Comparison of ENCODE assay signal across 20 cellular contexts in the genomic region with DNA sequence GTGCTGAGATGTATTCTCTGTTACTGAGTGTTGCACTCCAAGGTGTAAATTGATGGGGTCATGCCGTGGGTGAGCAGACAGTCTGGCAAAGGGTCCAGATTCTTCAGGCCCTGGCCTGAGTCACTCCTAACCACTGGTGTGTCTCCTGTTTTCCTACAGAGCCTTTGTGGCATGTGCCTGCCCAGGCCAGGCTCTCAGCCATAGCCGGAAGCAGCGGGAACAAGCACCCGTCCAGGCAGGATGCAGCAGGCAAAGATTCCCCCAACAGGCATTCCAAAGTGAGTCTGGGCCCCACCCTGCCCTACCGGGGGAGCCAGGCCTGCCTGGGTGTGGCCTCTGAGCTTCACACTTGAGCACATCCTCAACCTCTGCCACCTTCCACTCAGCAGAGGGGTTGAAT.
DNase-seq lines count a peak whose midpoint lies in the region; ATAC-seq, FAIRE-seq and TF ChIP-seq lines count a peak whose summit lies in the region.
"Had no signal": no experiment of that assay in that cellular context is flagged by ENCODE, and none has a peak within 500 bp of the region (broad histone marks: within the 10 kb centered on the region; RNA-seq: fewer than 3 reads in every experiment).

No MANE protein-coding gene starts in this region.

- H3K4me1 ChIP-seq in A549 = no peaks in the 10 kb centered on the region
- peaks cover 13% of the 10 kb centered on the region for H3K4me1 ChIP-seq in mammary epithelial cell (ENCODE audit: insufficient read depth, low read length)
- H3K4me1 ChIP-seq: SJCRH30 had no signal

- 88% methylated on average over 5 of the region's 5 CpGs for WGBS in A549 (ENCODE audit: missing lambda C conversion rate)
- 0% methylated on average over 4 of the region's 5 CpGs for WGBS in mammary epithelial cell (ENCODE audit: low coverage, missing lambda C conversion rate)

- peak overlapping the region; percentile 43 for H2AFZ ChIP-seq in mammary epithelial cell (ENCODE audit: low read depth, low read length)
- H2AFZ ChIP-seq: GM23338 had no signal

- H3K4me3 ChIP-seq in A549 (no peak overlapping the region), mammary epithelial cell (replicated peaks in 1 of 3; ENCODE audit: insufficient read depth in 1 of 3, low read depth in 2 of 3, low read length in 3 of 3) (no peak overlapping the region)
- H3K4me3 ChIP-seq: GM12878, GM23338, SJCRH30 had no signal

- dilution Hi-C loops in mammary epithelial cell (cut with HindIII; ENCODE audit: low sequenced_read_pairs) = no loop called here

- H3K4me2 ChIP-seq in A549 = no peak overlapping the region
- H3K4me2 ChIP-seq in mammary epithelial cell (ENCODE audit: insufficient read depth, low read depth, low read length) = no peak overlapping the region
- H3K4me2 ChIP-seq: GM23338 had no signal

- POLR2A ChIA-PET in A549 (lab: Yijun Ruan, JAX) = no interaction called here

- H3K27ac ChIP-seq in A549 (no peak overlapping the region), mammary epithelial cell (ENCODE audit: insufficient read depth, low read depth, low read length) (peak overlapping the region; percentile 42)
- H3K27ac ChIP-seq: SJCRH30 had no signal

- no peak overlapping the region for H3K9ac ChIP-seq in mammary epithelial cell (ENCODE audit: insufficient read depth, low read length)

- no TSS peak for BruUV-seq in mammary epithelial cell (replicated peaks; lab: Mats Ljungman, UMichigan)

- intact Hi-C loops in mammary epithelial cell (cut with micrococcal nuclease) = loop anchor here (1.0 kb wide), 1 partner anchor 11 kb away; no protein-coding TSS in a partner anchor

- peaks cover 27% of the 10 kb centered on the region for H3K9me3 ChIP-seq in A549
- H3K9me3 ChIP-seq in mammary epithelial cell (replicated peaks; ENCODE audit: insufficient read depth, low read length) = peaks cover 10% of the 10 kb centered on the region

- no peaks in the 10 kb centered on the region for H3K79me2 ChIP-seq in mammary epithelial cell (ENCODE audit: insufficient read depth, low read length)

- no peaks in the 10 kb centered on the region for H3K27me3 ChIP-seq in mammary epithelial cell (ENCODE audit: insufficient read depth, low read length)
- H3K27me3 ChIP-seq: SJCRH30 had no signal

- CTCF ChIA-PET in A549 (lab: Yijun Ruan, JAX) (interaction anchor here (0.6 to 2.7 kb wide), 6 partner anchors 18 to 264 kb away, joined by 3 to 12 read pairs (median 4); partner anchors contain the start of gene GGN), mammary epithelial cell (lab: Charles Lee; ENCODE audit: low non-redundant PET) (interaction anchor here (0.8 kb wide), 1 partner anchor 18 kb away, joined by 3 read pairs; no protein-coding TSS in a partner anchor)

- TF ChIP-seq RAD21 in A549 (conservative IDR thresholded peaks at IDR 0.05 in 1 of 2, IDR thresholded peaks at IDR 0.05 in 1 of 2) = no peak

- no peaks in the 10 kb centered on the region for H4K20me1 ChIP-seq in mammary epithelial cell (ENCODE audit: insufficient read depth, low read length)

- DNase-seq in A549 (ENCODE audit: low read depth in 1 of 2, low spot score in 1 of 2) = no peak
- DNase-seq in RCC 7860 (ENCODE audit: low spot score) = peak; percentile 10
- DNase-seq in mammary epithelial cell = peak; percentile 87
- DNase-seq in glomerular visceral epithelial cell (ENCODE audit: extremely low spot score) = peak; percentile 89
- no peak for DNase-seq in iPS-NIHi7 (ENCODE audit: extremely low spot score)
- no peak for DNase-seq in GM13976 (ENCODE audit: low spot score)
- no peak for DNase-seq in NCI-H146 treated with DMSO at 0.1 percent for 48 hours (lab: John Stamatoyannopoulos, UW; ENCODE audit: unreplicated experiment)
- DNase-seq in NCI-H2171 (lab: John Stamatoyannopoulos, UW) = no peak
- DNase-seq: 8988T; C1 segment of cervical spinal cord; CD8-positive, alpha-beta memory T cell; EL; NCI-H187; NCI-H2107; NCI-H345; NCI-H524 treated with DMSO at 0.1 percent for 48 hours; PC-3; SJCRH30 had no signal

- no peak for TF ChIP-seq POLR2A in A549 (IDR thresholded peaks at IDR 0.05; ENCODE audit: low read length)

- peak; percentile 43 for FAIRE-seq in A549 (lab: Jason Lieb, UNC)
- FAIRE-seq in RCC 7860 (lab: Jason Lieb, UNC) = no peak
- FAIRE-seq: GM12878 had no signal

- no peak for ATAC-seq in A549
- ATAC-seq: GM12878, PC-3 had no signal

- no peak for TF ChIP-seq EP300 in A549 (IDR thresholded peaks at IDR 0.05)

- TF ChIP-seq CTCF in A549 (IDR thresholded peaks at IDR 0.05) (no peak), mammary epithelial cell (conservative IDR thresholded peaks at IDR 0.05 in 1 of 2, IDR thresholded peaks at IDR 0.05 in 1 of 2; ENCODE audit: extremely low read depth in 1 of 2, insufficient read depth in 1 of 2, low read depth in 1 of 2, low read length in 2 of 2) (no peak), GM13976 (IDR thresholded peaks at IDR 0.05; ENCODE audit: borderline replicate concordance, control extremely low read depth, extremely low read depth, insufficient read depth, missing control alignments) (no peak)

- no peaks in the 10 kb centered on the region for H3K36me3 ChIP-seq in mammary epithelial cell (ENCODE audit: insufficient read depth, low read length)

- in situ Hi-C loops in mammary epithelial cell (cut with MboI; ENCODE audit: low sequenced_read_pairs in 2 of 2) = no loop called here
- in situ Hi-C loops in GM13976 (cut with MboI; ENCODE audit: low sequenced_read_pairs, unreplicated experiment) = no loop called here

TF ChIP-seq in A549, 52 proteins besides CTCF, POLR2A, EP300 and RAD21:
- TF ChIP-seq KDM1A (IDR thresholded peaks at IDR 0.05; ENCODE audit: low read depth) (no peak), POLR2AphosphoS2 (conservative IDR thresholded peaks at IDR 0.05; ENCODE audit: low read length) (0 out of 2 replicates have a peak, but pooled peaks have one; percentile 12)

Comparison
In these comparisons a context has a peak if more than half of its experiments do, and no peak if none do; other contexts are left out.
1. DNase-seq: peak in RCC 7860 (single experiment), mammary epithelial cell (single experiment) and glomerular visceral epithelial cell (single experiment); none in A549 (0 of 2), iPS-NIHi7 (single experiment), GM13976 (single experiment), NCI-H146 treated with DMSO at 0.1 percent for 48 hours (single experiment) and NCI-H2171 (single experiment).